Comparison of ENCODE assay signal across 2 cellular contexts in genomic region chr1:224525411-224526040, GRCh38.
A peak's percentile ranks its signal among the peaks of the same experiment; 100 is the strongest.
TF ChIP-seq lines count a peak whose summit lies in the region.

No MANE protein-coding gene starts in this region.

TF ChIP-seq in IMR-90, 13 proteins besides CTCF, POLR2A, EP300 and RAD21:
- TF ChIP-seq MAZ (IDR thresholded peaks at IDR 0.05; ENCODE audit: borderline replicate concordance, low read depth, low read length) (no peak), MAFK (IDR thresholded peaks at IDR 0.05; ENCODE audit: low read depth, low read length) (no peak), CHD1 (IDR thresholded peaks at IDR 0.05; ENCODE audit: low read depth, low read length) (no peak), MXI1 (IDR thresholded peaks at IDR 0.05; ENCODE audit: borderline replicate concordance, low read depth, low read length) (no peak), RFX5 (IDR thresholded peaks at IDR 0.05; ENCODE audit: low read depth, low read length) (no peak)

TF ChIP-seq in K562, 482 proteins besides CTCF, POLR2A, EP300 and RAD21:
- TF ChIP-seq PRDM10 (IDR thresholded peaks at IDR 0.05; ENCODE audit: partially characterized antibody) (peak; percentile 36), FOXO4 (CRISPR knock-in tag; IDR thresholded peaks at IDR 0.05) (no peak)
